ENCODE assay signal across 16 cellular contexts in the genomic region with DNA sequence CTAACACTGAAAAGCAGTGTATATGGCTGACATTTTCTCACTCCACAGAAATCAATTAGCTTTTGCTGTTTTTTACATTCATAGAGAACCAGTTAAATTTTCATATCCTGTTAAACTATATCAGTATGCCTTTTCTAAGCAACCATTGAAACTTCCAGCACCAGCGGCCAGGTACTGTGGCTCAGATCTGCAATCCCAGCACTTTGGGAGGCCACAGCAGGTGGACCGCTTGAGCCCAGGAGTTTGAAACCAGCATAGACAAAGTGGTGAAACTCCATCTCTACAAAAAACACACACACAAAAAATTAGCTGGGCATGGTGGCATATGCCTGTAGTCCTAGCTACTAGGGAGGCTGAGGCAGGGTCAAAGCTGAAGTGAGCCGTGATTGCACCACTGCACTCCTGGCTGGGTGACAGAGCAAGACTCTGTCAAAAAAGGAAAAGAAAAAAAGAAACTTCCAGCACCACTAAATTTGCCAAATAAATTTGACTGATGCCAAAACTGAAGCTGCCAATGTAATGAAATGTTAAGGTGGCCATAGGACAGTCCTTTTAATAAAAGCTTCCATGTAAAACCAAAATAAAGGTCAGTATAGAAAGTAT. TPM values are rescaled to one million over a fixed set of nuclear protein-coding genes. Genes with fewer than 3 reads are reported as not detected.
DNase-seq lines count a peak whose midpoint lies in the region; ATAC-seq and TF ChIP-seq lines count a peak whose summit lies in the region.
"Had no signal": no experiment of that assay in that cellular context is flagged by ENCODE, and none has a peak within 500 bp of the region (broad histone marks: within the 10 kb centered on the region; RNA-seq: fewer than 3 reads in every experiment).

No MANE protein-coding gene starts in this region.

- peak overlapping the region; percentile 56 for H3K4me3 Mint-ChIP-seq in CD4-positive, alpha-beta T cell
- H3K4me3 Mint-ChIP-seq in activated naive CD8-positive, alpha-beta T cell treated with anti-CD3 and anti-CD28 coated beads for 36 hours, result peak overlapping the region; percentile 29
- H3K4me3 Mint-ChIP-seq: activated naive CD4-positive, alpha-beta T cell treated with anti-CD3 and anti-CD28 coated beads for 36 hours; nephron progenitor cell had no signal

- no peaks in the 10 kb centered on the region for H3K9me3 ChIP-seq in CD4-positive, alpha-beta T cell (ENCODE audit: control insufficient read depth, low read length)
- H3K9me3 ChIP-seq in lower lobe of right lung, result no peaks in the 10 kb centered on the region
- H3K9me3 ChIP-seq: BE2C had no signal

- POLR2A ChIA-PET in CD4-positive, alpha-beta T cell (lab: Charles Lee), result interaction anchor here (1.0 to 1.7 kb wide), 6 partner anchors 8 to 323 kb away, joined by 3 to 5 read pairs (median 3); partner anchors contain the start of genes IWS1, LIMS2 and SAP130

- peaks cover 50% of the 10 kb centered on the region for H3K4me1 Mint-ChIP-seq in CD4-positive, alpha-beta T cell (ENCODE audit: low read depth)
- peaks cover 32% of the 10 kb centered on the region for H3K4me1 Mint-ChIP-seq in activated naive CD8-positive, alpha-beta T cell treated with anti-CD3 and anti-CD28 coated beads for 36 hours

- intact Hi-C loops in CD4-positive, alpha-beta T cell (cut with DNase I, micrococcal nuclease), result loop anchor here (5.0 kb wide), 5 partner anchors 62 to 388 kb away; partner anchors contain the start of genes IWS1 (in 1 of the 2), POLR2D (in 1 of the 2), SAP130 (in 1 of the 2) and UGGT1 (in 1 of the 2)
- intact Hi-C loops in lower lobe of right lung (cut with DNase I), result no loop called here

- H3K27ac Mint-ChIP-seq in CD4-positive, alpha-beta T cell, result peak overlapping the region; percentile 90
- no peak overlapping the region for H3K27ac Mint-ChIP-seq in activated naive CD8-positive, alpha-beta T cell treated with anti-CD3 and anti-CD28 coated beads for 36 hours
- H3K27ac Mint-ChIP-seq: activated naive CD4-positive, alpha-beta T cell treated with anti-CD3 and anti-CD28 coated beads for 36 hours; nephron progenitor cell had no signal

- H3K79me2 ChIP-seq in ACC112 (ENCODE audit: control insufficient read depth, insufficient read depth, low read length, unreplicated experiment), result peaks cover 15% of the 10 kb centered on the region

- peaks cover 28% of the 10 kb centered on the region for H3K4me1 ChIP-seq in ACC112 (ENCODE audit: control insufficient read depth, insufficient read depth, low read length, unreplicated experiment)
- H3K4me1 ChIP-seq in lower lobe of right lung, result peaks cover 52% of the 10 kb centered on the region
- H3K4me1 ChIP-seq: BE2C had no signal

- peak overlapping the region; percentile 35; the same call in 1 of the 2 replicates for H3K27ac ChIP-seq in ACC112 (ENCODE audit: low read depth, low read length)
- no peak overlapping the region for H3K27ac ChIP-seq in CD4-positive, alpha-beta T cell (ENCODE audit: low read depth, low read length)
- peak overlapping the region; percentile 48 for H3K27ac ChIP-seq in lower lobe of right lung
- H3K27ac ChIP-seq: PC-9 had no signal

- H3K36me3 Mint-ChIP-seq in CD4-positive, alpha-beta T cell (ENCODE audit: low read depth), result peaks cover 61% of the 10 kb centered on the region
- H3K36me3 Mint-ChIP-seq in activated naive CD8-positive, alpha-beta T cell treated with anti-CD3 and anti-CD28 coated beads for 36 hours, result peaks cover 37% of the 10 kb centered on the region

- H3K4me3 ChIP-seq in ACC112 (ENCODE audit: low read depth, low read length), result no peak overlapping the region
- H3K4me3 ChIP-seq in lower lobe of right lung, result no peak overlapping the region
- H3K4me3 ChIP-seq: PC-9 had no signal

- H3K36me3 ChIP-seq in ACC112 (ENCODE audit: insufficient read depth, low read length), result peaks cover 9% of the 10 kb centered on the region; the same call in 1 of the 2 replicates
- peaks cover 45% of the 10 kb centered on the region for H3K36me3 ChIP-seq in lower lobe of right lung

- DNase-seq in CD4-positive, alpha-beta T cell, result no peak
- no peak for DNase-seq in activated naive CD8-positive, alpha-beta T cell treated with anti-CD3 and anti-CD28 coated beads for 36 hours
- DNase-seq in lower lobe of right lung (no peak), iPS-NIHi7 (ENCODE audit: extremely low spot score) (no peak), DMS53 (lab: John Stamatoyannopoulos, UW) (no peak), SIG-M5 (lab: John Stamatoyannopoulos, UW) (no peak)
- DNase-seq: activated naive CD4-positive, alpha-beta T cell treated with anti-CD3 and anti-CD28 coated beads for 36 hours; BE2C; DMS79; NCI-H146; NCI-H510A; nephron progenitor cell; PC-9 had no signal

- TF ChIP-seq CTCF in CD4-positive, alpha-beta T cell (IDR thresholded peaks at IDR 0.05), result no peak
- no peak for TF ChIP-seq CTCF in lower lobe of right lung (IDR thresholded peaks at IDR 0.05)

- no peaks in the 10 kb centered on the region for H3K27me3 Mint-ChIP-seq in CD4-positive, alpha-beta T cell
- no peaks in the 10 kb centered on the region for H3K27me3 Mint-ChIP-seq in activated naive CD8-positive, alpha-beta T cell treated with anti-CD3 and anti-CD28 coated beads for 36 hours

- ATAC-seq in CD4-positive, alpha-beta T cell (ENCODE audit: poor library complexity), result no peak
- ATAC-seq in lower lobe of right lung (no peak), HG02759 (IDR thresholded peaks at IDR 0.05; ENCODE audit: unreplicated experiment) (no peak)

- CTCF ChIA-PET in CD4-positive, alpha-beta T cell (lab: Charles Lee), result interaction anchor here (1.5 to 1.6 kb wide), 2 partner anchors 9 to 55 kb away, joined by 3 to 4 read pairs; no protein-coding TSS in a partner anchor

- H2AFZ ChIP-seq in ACC112 (ENCODE audit: low read length, unreplicated experiment), result no peak overlapping the region
- H2AFZ ChIP-seq: PC-9 had no signal

- H3K9me3 Mint-ChIP-seq in CD4-positive, alpha-beta T cell, result no peaks in the 10 kb centered on the region
- H3K9me3 Mint-ChIP-seq in activated naive CD8-positive, alpha-beta T cell treated with anti-CD3 and anti-CD28 coated beads for 36 hours, result no peaks in the 10 kb centered on the region
- H3K9me3 Mint-ChIP-seq: activated naive CD4-positive, alpha-beta T cell treated with anti-CD3 and anti-CD28 coated beads for 36 hours; nephron progenitor cell had no signal

- no peaks in the 10 kb centered on the region for H3K27me3 ChIP-seq in ACC112 (ENCODE audit: insufficient read depth, low read length)
- H3K27me3 ChIP-seq in CD4-positive, alpha-beta T cell (ENCODE audit: control insufficient read depth, insufficient read depth, low read length), result no peaks in the 10 kb centered on the region
- H3K27me3 ChIP-seq in lower lobe of right lung (ENCODE audit: low read depth), result no peaks in the 10 kb centered on the region
- H3K27me3 ChIP-seq: BE2C had no signal

RNA-seq across cellular contexts. Expression of gene SFT2D3, which starts 3.4 kb away (rescaled TPM):
- 1 to 10 TPM; 8.5 to 8.9 TPM for total RNA-seq in CD4-positive, alpha-beta T cell
- total RNA-seq in activated naive CD8-positive, alpha-beta T cell treated with anti-CD3 and anti-CD28 coated beads for 36 hours, result 1 to 10 TPM; 3.9 to 4.4 TPM
- total RNA-seq in lower lobe of right lung, result 7.4 TPM

RNA-seq across cellular contexts. Expression of gene LIMS2, which starts 29.4 kb away (rescaled TPM):
- total RNA-seq in CD4-positive, alpha-beta T cell, result 1 to 10 TPM; 6.1 to 7.0 TPM
- 10 to 100 TPM; 14.6 to 15.8 TPM for total RNA-seq in activated naive CD8-positive, alpha-beta T cell treated with anti-CD3 and anti-CD28 coated beads for 36 hours
- 148 TPM for total RNA-seq in lower lobe of right lung

RNA-seq across cellular contexts. Expression of gene GPR17, which starts 58.8 kb away (rescaled TPM):
- not detected for total RNA-seq in CD4-positive, alpha-beta T cell
- not detected for total RNA-seq in activated naive CD8-positive, alpha-beta T cell treated with anti-CD3 and anti-CD28 coated beads for 36 hours
- total RNA-seq in lower lobe of right lung, result 0.18 TPM
- total RNA-seq: activated naive CD4-positive, alpha-beta T cell treated with anti-CD3 and anti-CD28 coated beads for 36 hours; PC-9; subcutaneous adipose tissue had no signal
